ENCODE assay signal across 8 cellular contexts in the genomic region with DNA sequence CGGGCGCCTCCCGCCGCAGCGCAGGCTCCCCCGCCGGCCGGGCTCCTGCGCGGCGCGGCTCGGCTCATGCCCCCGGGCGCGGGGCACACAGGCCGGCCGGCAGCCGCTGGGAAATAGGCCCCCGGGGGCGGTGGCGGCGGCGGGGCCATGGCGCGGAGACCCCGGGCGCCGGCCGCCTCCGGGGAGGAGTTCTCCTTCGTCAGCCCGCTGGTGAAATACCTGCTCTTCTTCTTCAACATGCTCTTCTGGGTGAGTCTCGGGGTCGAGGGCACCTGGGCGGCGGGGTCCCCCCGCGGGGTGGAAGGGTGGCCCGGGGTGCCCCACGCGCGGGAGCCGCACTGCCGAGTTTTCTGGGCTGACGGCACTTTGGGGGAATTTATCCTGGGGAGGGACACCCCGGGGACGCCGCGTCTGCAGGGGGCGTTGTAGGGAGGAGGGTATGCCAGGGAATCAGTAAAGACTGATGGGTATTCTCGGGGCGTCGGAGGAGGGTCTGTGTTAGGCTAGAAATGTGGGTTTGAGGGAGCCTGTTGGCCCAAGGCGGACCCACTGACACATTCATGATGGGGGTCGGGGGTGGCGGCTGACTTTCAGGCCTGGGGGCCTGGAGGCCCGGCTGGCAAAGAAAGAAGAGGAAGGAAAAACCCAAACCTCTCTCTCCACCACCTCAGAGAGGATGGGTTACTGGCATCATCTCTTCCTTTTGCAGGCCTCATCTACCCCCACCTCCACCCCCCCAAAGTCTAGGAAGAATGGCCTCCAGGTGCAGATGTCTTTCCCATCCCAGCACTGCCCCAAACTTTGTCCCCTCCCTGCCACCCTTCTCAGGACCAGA. TPM values are rescaled to one million over a fixed set of nuclear protein-coding genes. Genes with fewer than 3 reads are reported as not detected.
DNase-seq lines count a peak whose midpoint lies in the region; ATAC-seq and TF ChIP-seq lines count a peak whose summit lies in the region.

No MANE protein-coding gene starts in this region.

- intact Hi-C loops in vagina (cut with DNase I) (no loop called here), sciatic nerve (cut with DNase I) (no loop called here)

- no peak for TF ChIP-seq POLR2A in vagina (IDR thresholded peaks at IDR 0.05)

- no peaks in the 10 kb centered on the region for H4K20me1 ChIP-seq in Loucy (ENCODE audit: insufficient read depth, low read length, poor library complexity, severe bottlenecking)

- peak overlapping the region; percentile 78 for H3K4me2 ChIP-seq in Loucy (ENCODE audit: low read depth, low read length, poor library complexity, severe bottlenecking)

- DNase-seq in astrocyte of the spinal cord (ENCODE audit: low read depth, low spot score) (no peak), mesothelial cell of epicardium (ENCODE audit: low spot score in 2 of 2, unreplicated experiment in 2 of 2) (no peak), vagina (ENCODE audit: extremely low spot score in 2 of 2) (no peak), sciatic nerve (ENCODE audit: low spot score) (no peak), DMS79 treated with DMSO at 0.1 percent for 48 hours (lab: John Stamatoyannopoulos, UW) (no peak)

- ATAC-seq in GM19467 (IDR thresholded peaks at IDR 0.05; ENCODE audit: unreplicated experiment) = peak; percentile 6
- no peak for ATAC-seq in sciatic nerve

- peaks cover 15% of the 10 kb centered on the region for H3K4me1 ChIP-seq in Loucy (ENCODE audit: insufficient read depth, low read length, poor library complexity, severe bottlenecking)
- H3K4me1 ChIP-seq in vagina = peaks cover 21% of the 10 kb centered on the region

- peak overlapping the region; percentile 55 for H3K9ac ChIP-seq in Loucy (ENCODE audit: low read depth, low read length, poor library complexity, severe bottlenecking)

- H3K36me3 ChIP-seq in Loucy (ENCODE audit: insufficient read depth, low read length) = no peaks in the 10 kb centered on the region
- no peaks in the 10 kb centered on the region for H3K36me3 ChIP-seq in vagina

- peak overlapping the region; percentile 90 for H2AFZ ChIP-seq in Loucy (ENCODE audit: low read length)

- H3K79me2 ChIP-seq in Loucy (ENCODE audit: insufficient read depth, low read length) = no peaks in the 10 kb centered on the region

- H3K9me3 Mint-ChIP-seq in mesothelial cell of epicardium = no peaks in the 10 kb centered on the region

- in situ Hi-C loops in astrocyte of the spinal cord (cut with HindIII; ENCODE audit: low sequenced_read_pairs) = no loop called here

- H3K4me1 Mint-ChIP-seq in mesothelial cell of epicardium = peaks cover 9% of the 10 kb centered on the region

- TF ChIP-seq CTCF in C4-2B (conservative IDR thresholded peaks at IDR 0.05) = no peak; the same call in 1 of the 2 replicates
- TF ChIP-seq CTCF in Loucy (conservative IDR thresholded peaks at IDR 0.05; ENCODE audit: low read length) = peak; percentile 62
- TF ChIP-seq CTCF in astrocyte of the spinal cord (IDR thresholded peaks at IDR 0.05; ENCODE audit: low read depth, low read length) = peak; percentile 28
- no peak for TF ChIP-seq CTCF in mesothelial cell of epicardium (IDR thresholded peaks at IDR 0.05; ENCODE audit: unreplicated experiment)
- TF ChIP-seq CTCF in vagina (IDR thresholded peaks at IDR 0.05) = no peak

- H3K27ac ChIP-seq in C4-2B (peak overlapping the region; percentile 50), vagina (no peak overlapping the region)

- no peaks in the 10 kb centered on the region for H3F3A ChIP-seq in Loucy (ENCODE audit: low read depth)

- H3K9me3 ChIP-seq in Loucy (ENCODE audit: insufficient read depth, low read depth, low read length) = no peaks in the 10 kb centered on the region
- H3K9me3 ChIP-seq in vagina = no peaks in the 10 kb centered on the region

- peaks cover 66% of the 10 kb centered on the region for H3K27me3 Mint-ChIP-seq in mesothelial cell of epicardium (ENCODE audit: low read depth)

- H3K4me3 ChIP-seq in Loucy (ENCODE audit: low read length, poor library complexity, severe bottlenecking) (peak overlapping the region; percentile 73), astrocyte of the spinal cord (ENCODE audit: low read depth, low read length) (peak overlapping the region; percentile 15), vagina (peak overlapping the region; percentile 49 to 58)

- H3K27me3 ChIP-seq in Loucy (ENCODE audit: insufficient read depth, low read length, poor library complexity, severe bottlenecking) (no peaks in the 10 kb centered on the region), vagina (no peaks in the 10 kb centered on the region)

- peak overlapping the region; percentile 65 for H3K4me3 Mint-ChIP-seq in mesothelial cell of epicardium

- no peak overlapping the region for H3K27ac Mint-ChIP-seq in mesothelial cell of epicardium

- H3K9me2 ChIP-seq in Loucy (replicated peaks; ENCODE audit: low read depth, low read length) = no peaks in the 10 kb centered on the region

- H3K36me3 Mint-ChIP-seq in mesothelial cell of epicardium = no peaks in the 10 kb centered on the region

RNA-seq across cellular contexts. Expression of gene TSPAN33, which starts 0.5 kb away (rescaled TPM):
- 6.4 to 7.4 TPM (median 7.0 TPM) in 3 replicates for total RNA-seq in mesothelial cell of epicardium
- 2.7 TPM for total RNA-seq in vagina
- total RNA-seq in sciatic nerve = 11.8 TPM

RNA-seq across cellular contexts. Expression of gene SMO, which starts 43.4 kb away (rescaled TPM):
- 134 to 135 TPM (median 134 TPM) in 3 replicates for total RNA-seq in mesothelial cell of epicardium
- 22.1 TPM for total RNA-seq in vagina
- 24.8 TPM for total RNA-seq in sciatic nerve

Comparison
In these comparisons a context has a peak if more than half of its experiments do, and no peak if none do; other contexts are left out.
1. CTCF ChIP-seq: peak in Loucy (single experiment) and astrocyte of the spinal cord (single experiment); none in C4-2B (single experiment), mesothelial cell of epicardium (single experiment) and vagina (0 of 3).
2. H3K4me3 ChIP-seq: peak in every context shown above with its lines; median percentile 73 in Loucy; 54 in vagina; 15 in astrocyte of the spinal cord.